15 cellular contexts compared by ENCODE assay signal in the genomic region with DNA sequence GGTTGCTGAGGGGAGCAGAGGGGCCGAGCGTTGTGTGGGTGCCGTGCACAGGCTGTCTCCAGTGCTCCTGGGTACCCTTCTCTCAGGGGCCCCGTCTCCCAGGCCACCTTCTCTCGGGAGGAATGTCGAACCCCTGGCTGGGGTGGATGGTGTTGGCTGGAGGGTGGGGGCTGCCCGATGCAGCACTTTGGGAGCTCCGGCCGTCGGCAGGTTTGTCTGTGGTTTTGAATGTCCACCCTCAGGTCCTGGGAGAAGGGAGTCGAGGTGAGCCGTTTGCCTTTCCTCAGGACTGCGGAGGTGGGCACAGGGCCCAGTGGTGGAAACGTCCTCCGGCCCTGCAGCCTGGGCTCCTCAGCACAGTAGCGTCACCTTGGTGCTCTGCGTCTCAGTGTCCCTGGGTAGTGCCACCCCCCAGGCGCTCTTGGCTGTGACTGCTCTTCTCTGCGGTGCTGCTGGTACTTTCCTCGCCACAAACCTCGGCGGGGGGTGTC.
"Had no signal": no experiment of that assay in that cellular context is flagged by ENCODE, and none has a peak within 500 bp of the region (broad histone marks: within the 10 kb centered on the region; RNA-seq: fewer than 3 reads in every experiment).

No MANE protein-coding gene starts in this region.

- H3K27ac ChIP-seq: body of pancreas, ovary, suprapubic skin had no signal

- ATAC-seq: activated CD4-positive, alpha-beta T cell treated with anti-CD3 and anti-CD28 coated beads for 36 hours; activated CD8-positive, alpha-beta T cell treated with anti-CD3 and anti-CD28 coated beads, Interleukin-2, amount 10 ng/mL, durations not matched to agents 7 days and 5 days; body of pancreas; left lobe of liver; T-cell had no signal

- H3K9me3 ChIP-seq: body of pancreas, ovary, suprapubic skin had no signal

- DNase-seq: activated CD4-positive, alpha-beta T cell treated with anti-CD3 and anti-CD28 coated beads for 36 hours; activated CD8-positive, alpha-beta memory T cell treated with anti-CD3 and anti-CD28 coated beads, Interleukin-2, amount 50 U/mL, for 48 hours; activated CD8-positive, alpha-beta T cell treated with anti-CD3 and anti-CD28 coated beads, Interleukin-2, amount 10 ng/mL, durations not matched to agents 7 days and 5 days; activated naive CD4-positive, alpha-beta T cell treated with anti-CD3 and anti-CD28 coated beads, Interleukin-2, amount 10 ng/mL, durations not matched to agents 7 days and 5 days; body of pancreas; erythroblast; mesendoderm; ovary; retina; stimulated activated CD4-positive, alpha-beta T cell treated with anti-CD3 and anti-CD28 coated beads, Interleukin-2, amount 100 ng/mL, for 24 hours; stimulated activated naive CD4-positive, alpha-beta T cell; T-cell; T1000 had no signal

- H3K4me3 ChIP-seq: body of pancreas, ovary, suprapubic skin had no signal

- H3K27me3 ChIP-seq: body of pancreas, ovary, suprapubic skin had no signal

- H3K36me3 ChIP-seq: ovary had no signal
